ENCODE assay signal across 1 cellular context in genomic region chr12:103803847-103804246, GRCh38.
TF ChIP-seq lines count a peak whose summit lies in the region.

No MANE protein-coding gene starts in this region.

TF ChIP-seq in HepG2, 621 proteins besides CTCF, POLR2A, EP300 and RAD21 (continued from another document):
- no peak for TF ChIP-seq SAP130 (CRISPR knock-in tag; IDR thresholded peaks at IDR 0.05; ENCODE audit: low read depth)
